8 cellular contexts compared by ENCODE assay signal in the genomic region with DNA sequence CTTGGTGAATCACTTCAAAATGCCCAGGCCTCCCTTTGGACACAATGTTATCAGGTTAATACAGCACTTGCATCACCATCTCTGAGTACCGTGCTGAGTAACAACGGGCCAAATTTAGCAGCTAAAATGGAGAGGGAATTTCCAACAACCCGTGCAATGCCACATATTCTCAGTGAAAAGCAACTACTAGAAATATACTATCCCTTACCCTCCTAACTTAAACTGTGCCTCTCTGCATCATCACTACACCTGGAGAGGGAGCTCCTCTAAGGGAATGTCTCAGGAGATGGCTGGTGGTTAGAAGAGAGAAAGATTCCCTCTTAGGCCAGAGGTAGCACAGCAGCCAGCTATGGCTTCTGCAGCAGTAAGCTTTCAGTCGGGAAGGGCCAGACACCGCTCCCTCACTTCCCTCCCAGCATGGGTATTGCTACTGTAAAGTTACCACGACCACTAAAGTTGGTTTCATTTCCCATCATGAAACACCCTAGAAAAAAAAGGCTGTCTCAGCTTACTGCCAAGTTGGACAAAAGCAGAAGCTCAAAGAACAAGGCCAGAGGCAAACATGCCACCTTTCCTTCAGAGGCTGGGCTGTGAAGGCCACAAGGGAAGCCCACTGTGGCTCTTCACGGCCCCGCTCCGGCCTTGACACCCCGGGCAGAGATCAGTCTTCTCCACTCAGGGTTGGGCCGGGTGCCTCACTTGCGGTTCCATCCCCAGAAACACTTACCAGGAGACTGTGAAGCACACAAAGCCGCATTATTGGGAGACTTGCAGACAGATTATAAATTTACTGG. TPM values are rescaled to one million over a fixed set of nuclear protein-coding genes. Genes with fewer than 3 reads are reported as not detected.
DNase-seq lines count a peak whose midpoint lies in the region; ATAC-seq and TF ChIP-seq lines count a peak whose summit lies in the region.

No MANE protein-coding gene starts in this region.

- peak; percentile 26 for DNase-seq in AG20443 (ENCODE audit: low spot score)
- DNase-seq in dorsolateral prefrontal cortex, result peak; percentile 43 to 83 (median 75)
- DNase-seq in thoracic aorta (ENCODE audit: low spot score), result no peak
- DNase-seq in NCI-H1436 (lab: John Stamatoyannopoulos, UW), result no peak

- peak overlapping the region; percentile 23 to 29 for H3K9ac ChIP-seq in mucosa of rectum (ENCODE audit: low read depth in 1 of 2, low read length in 2 of 2)

- H3K4me3 ChIP-seq in WI38 (ENCODE audit: low read depth, low read length) (peak overlapping the region; percentile 76), dorsolateral prefrontal cortex (peak overlapping the region in 57 of 59 donors; percentile 1 to 91 (median 72)), mucosa of rectum (ENCODE audit: low read length in 2 of 2) (peak overlapping the region; percentile 86 to 100), thoracic aorta (peak overlapping the region; percentile 98)

- ATAC-seq in GM19351 (IDR thresholded peaks at IDR 0.05; ENCODE audit: unreplicated experiment) (peak; percentile 33), HG03432 (IDR thresholded peaks at IDR 0.05; ENCODE audit: unreplicated experiment) (peak; percentile 41), thoracic aorta (ENCODE audit: insufficient number of reproducible peaks, low FRiP score, low read depth) (peak; percentile 52)

- no peaks in the 10 kb centered on the region for H3K27me3 ChIP-seq in dorsolateral prefrontal cortex
- no peaks in the 10 kb centered on the region for H3K27me3 ChIP-seq in mucosa of rectum (ENCODE audit: control insufficient read depth in 2 of 2, insufficient read depth in 2 of 2, low read length in 2 of 2)
- H3K27me3 ChIP-seq in thoracic aorta (replicated peaks; ENCODE audit: insufficient read depth), result no peaks in the 10 kb centered on the region

- no peak for TF ChIP-seq CTCF in WI38 (IDR thresholded peaks at IDR 0.05; ENCODE audit: low read depth, low read length)
- peak in 8 of 56 donors; percentile 8 to 25 (median 13) for TF ChIP-seq CTCF in dorsolateral prefrontal cortex (IDR thresholded peaks at IDR 0.05 in 54 of 56, conservative IDR thresholded peaks at IDR 0.05 in 2 of 56; ENCODE audit: low read depth in 1 of 56, partially characterized antibody in 56 of 56)
- TF ChIP-seq CTCF in thoracic aorta (IDR thresholded peaks at IDR 0.05), result no peak

- peaks cover 45 to 56% of the 10 kb centered on the region in 2 donors for H3K4me1 ChIP-seq in mucosa of rectum (ENCODE audit: control insufficient read depth in 2 of 2, insufficient read depth in 2 of 2, low read length in 2 of 2)
- peaks cover 40 to 54% of the 10 kb centered on the region in 2 donors for H3K4me1 ChIP-seq in thoracic aorta (ENCODE audit: control insufficient read depth in 1 of 2, low read depth in 2 of 2)

- no peaks in the 10 kb centered on the region for H3K9me3 ChIP-seq in mucosa of rectum (ENCODE audit: control insufficient read depth in 2 of 2, low read length in 2 of 2)
- H3K9me3 ChIP-seq in thoracic aorta, result no peaks in the 10 kb centered on the region

- peak overlapping the region; percentile 15 to 94 (median 85) for H3K27ac ChIP-seq in dorsolateral prefrontal cortex
- peak overlapping the region; percentile 65 to 86 for H3K27ac ChIP-seq in mucosa of rectum (ENCODE audit: low read depth in 2 of 2, low read length in 2 of 2)
- H3K27ac ChIP-seq in thoracic aorta, result peak overlapping the region; percentile 87 to 88

- H3K36me3 ChIP-seq in mucosa of rectum (ENCODE audit: control insufficient read depth in 2 of 2, insufficient read depth in 2 of 2, low read length in 2 of 2) (peaks cover 0 to 8% of the 10 kb centered on the region in 2 donors), thoracic aorta (no peaks in the 10 kb centered on the region)

- intact Hi-C loops in dorsolateral prefrontal cortex (cut with DNase I), result loop anchor here (5.0 to 10.0 kb wide), 3 partner anchors 37 to 92 kb away; no protein-coding TSS in a partner anchor

RNA-seq across cellular contexts. Expression of a gene that starts 3.9 kb away (rescaled TPM):
- 10 to 100 TPM in 64 of 120 experiments, 1 to 10 TPM in 56; 4.9 to 21.8 (median 10.2) TPM for total RNA-seq in dorsolateral prefrontal cortex
- total RNA-seq in thoracic aorta, result 10 to 100 TPM; 23.4 to 29.6 TPM

RNA-seq across cellular contexts. Expression of a gene that starts 50.6 kb away (rescaled TPM):
- 10 to 100 TPM; 39.5 to 85.8 (median 56.7) TPM for total RNA-seq in dorsolateral prefrontal cortex
- total RNA-seq in thoracic aorta, result 10 to 100 TPM; 28.8 to 34.2 TPM

RNA-seq across cellular contexts. Expression of a gene that starts 50.7 kb away (rescaled TPM):
- 10 to 100 TPM in 24 of 120 experiments, 1 to 10 TPM in 96; 5.2 to 11.8 (median 9.0) TPM for total RNA-seq in dorsolateral prefrontal cortex
- total RNA-seq in thoracic aorta, result 1 to 10 TPM; 5.4 to 8.5 TPM

Comparison
In these comparisons a context has a peak if more than half of its experiments do, and no peak if none do; other contexts are left out.
1. DNase-seq: peak in AG20443 (single experiment) and dorsolateral prefrontal cortex (10 of 10); none in thoracic aorta (single experiment) and NCI-H1436 (single experiment).
2. Peak in every context shown above with its lines, with median percentiles within 50 percentile points of each other: ATAC-seq, H3K4me3 ChIP-seq and H3K27ac ChIP-seq.